Comparison of ENCODE assay signal across 10 cellular contexts in genomic region chr6:12266571-12266970, GRCh38. TPM values are rescaled to one million over a fixed set of nuclear protein-coding genes. Genes with fewer than 3 reads are reported as not detected.
DNase-seq lines count a peak whose midpoint lies in the region; ATAC-seq, FAIRE-seq and TF ChIP-seq lines count a peak whose summit lies in the region.
"Had no signal": no experiment of that assay in that cellular context is flagged by ENCODE, and none has a peak within 500 bp of the region (broad histone marks: within the 10 kb centered on the region; RNA-seq: fewer than 3 reads in every experiment).

No MANE protein-coding gene starts in this region.

- H3K36me3 ChIP-seq in GM12878 (ENCODE audit: control insufficient read depth in 2 of 2, insufficient read depth in 2 of 2, low read length in 1 of 2), result no peaks in the 10 kb centered on the region
- no peaks in the 10 kb centered on the region for H3K36me3 ChIP-seq in mesenchymal stem cell (ENCODE audit: control insufficient read depth in 1 of 2, insufficient read depth in 2 of 2, low read depth in 1 of 2, low read length in 2 of 2)

- H3K4me2 ChIP-seq in GM12878 (ENCODE audit: control insufficient read depth, insufficient read depth), result no peak overlapping the region
- H3K4me2 ChIP-seq in mesenchymal stem cell (ENCODE audit: low read length, poor library complexity, severe bottlenecking), result no peak overlapping the region

- no peak for TF ChIP-seq RAD21 in GM12878 (IDR thresholded peaks at IDR 0.05; ENCODE audit: insufficient read depth, low read depth, low read length)

- SMC1A ChIA-PET in GM12878 (lab: Charles Lee; ENCODE audit: uncharacterized antibody, unreplicated experiment), result interaction anchor here (0.9 kb wide), 1 partner anchor 24 kb away, joined by 3 read pairs; no protein-coding TSS in a partner anchor

- H3K27ac ChIP-seq in GM12878 (ENCODE audit: control insufficient read depth, insufficient read depth) (no peak overlapping the region), mesenchymal stem cell (ENCODE audit: low read length, poor library complexity, severe bottlenecking) (peak overlapping the region; percentile 22)

- no peak overlapping the region for H2BK15ac ChIP-seq in mesenchymal stem cell (ENCODE audit: low read depth, poor library complexity, severe bottlenecking)

- no peak for TF ChIP-seq EP300 in GM12878 (IDR thresholded peaks at IDR 0.05; ENCODE audit: borderline replicate concordance in 1 of 2, control insufficient read depth in 1 of 2, low read depth in 2 of 2, low read length in 2 of 2)

- intact Hi-C loops in GM12878 (cut with micrococcal nuclease; ENCODE audit: unreplicated experiment) (no loop called here), left colon (cut with DNase I, micrococcal nuclease) (no loop called here)

- CTCF ChIA-PET in GM12878 (lab: Yijun Ruan, JAX), result no interaction called here

- RAD21 ChIA-PET in GM12878 (lab: Charles Lee; ENCODE audit: unreplicated experiment), result no interaction called here

- no peaks in the 10 kb centered on the region for H3K27me3 ChIP-seq in GM12878 (replicated peaks in 1 of 2; ENCODE audit: control insufficient read depth in 2 of 2, insufficient read depth in 2 of 2, low read length in 1 of 2)
- H3K27me3 ChIP-seq in mesenchymal stem cell (ENCODE audit: control insufficient read depth in 1 of 2, insufficient read depth in 1 of 2, low read length in 2 of 2), result no peaks in the 10 kb centered on the region

- peak overlapping the region in 1 of 2 experiments; percentile 66 for H3K18ac ChIP-seq in mesenchymal stem cell (ENCODE audit: low read depth in 1 of 2, low read length in 2 of 2)

- no peaks in the 10 kb centered on the region for H4K20me1 ChIP-seq in GM12878 (ENCODE audit: control insufficient read depth, insufficient read depth)

- POLR2A ChIA-PET in GM12878 (lab: Charles Lee), result no interaction called here

- H2BK12ac ChIP-seq in mesenchymal stem cell (ENCODE audit: low read length in 2 of 2), result no peak overlapping the region

- no peaks in the 10 kb centered on the region for H3K79me1 ChIP-seq in mesenchymal stem cell (replicated peaks; ENCODE audit: low read length, poor library complexity, severe bottlenecking)

- TF ChIP-seq POLR2A in GM12878 (IDR thresholded peaks at IDR 0.05; ENCODE audit: low read depth, low read length), result no peak

- ATAC-seq in GM12878 (no peak), left colon (no peak)

- BruUV-seq in GM12878 (replicated peaks; lab: Mats Ljungman, UMichigan), result no TSS peak

- H3K79me2 ChIP-seq in GM12878 (ENCODE audit: control insufficient read depth, insufficient read depth, low read length), result no peaks in the 10 kb centered on the region

- peaks cover under 1% of the 10 kb centered on the region; the same call in 1 of the 2 replicates for H3K4me1 ChIP-seq in GM12878 (ENCODE audit: control insufficient read depth, insufficient read depth, low read length)
- H3K4me1 ChIP-seq in mesenchymal stem cell (ENCODE audit: control insufficient read depth, insufficient read depth, low read depth, low read length), result peaks cover 4% of the 10 kb centered on the region

- H3K4ac ChIP-seq in mesenchymal stem cell (ENCODE audit: low read depth in 1 of 2, low read length in 2 of 2), result no peak overlapping the region

- no peak overlapping the region for H3K23ac ChIP-seq in mesenchymal stem cell (ENCODE audit: low read length in 2 of 2)

- H2AK5ac ChIP-seq in mesenchymal stem cell (ENCODE audit: low read length, severe bottlenecking), result no peak overlapping the region

- no peak overlapping the region for H2BK120ac ChIP-seq in mesenchymal stem cell (ENCODE audit: low read depth, low read length)

- H3K9me3 ChIP-seq in GM12878 (replicated peaks; ENCODE audit: control insufficient read depth, insufficient read depth, low read length) (no peaks in the 10 kb centered on the region; the same call in 2 of the 3 replicates), mesenchymal stem cell (ENCODE audit: control insufficient read depth, low read length) (no peaks in the 10 kb centered on the region)

- FAIRE-seq in GM12878 (lab: Jason Lieb, UNC), result no peak

- H4K8ac ChIP-seq in mesenchymal stem cell (ENCODE audit: low read length), result no peak overlapping the region

- H3K9ac ChIP-seq in GM12878 (ENCODE audit: control insufficient read depth, insufficient read depth, low read length), result no peak overlapping the region
- H3K9ac ChIP-seq in mesenchymal stem cell (ENCODE audit: low read length), result no peak overlapping the region

- DNase-seq in GDM1 (lab: John Stamatoyannopoulos, UW) (peak; percentile 47), NOMO-1 (lab: John Stamatoyannopoulos, UW; ENCODE audit: unreplicated experiment in 2 of 2) (peak; percentile 78 to 87), GM12878 (ENCODE audit: low read depth, low spot score) (no peak), mesenchymal stem cell (peak; percentile 75), NCI-H2171 treated with DMSO at 0.1 percent for 48 hours (lab: John Stamatoyannopoulos, UW) (no peak), NCI-H748 treated with DMSO at 0.1 percent for 48 hours (lab: John Stamatoyannopoulos, UW) (no peak), nucleus accumbens (lab: John Stamatoyannopoulos, UW) (no peak), left colon (no peak)
- DNase-seq: activated naive CD8-positive, alpha-beta T cell treated with anti-CD3 and anti-CD28 coated beads, Interleukin-2, amount 10 ng/mL, durations not matched to agents 7 days and 5 days; CD4-positive, alpha-beta memory T cell had no signal

- in situ Hi-C loops in GM12878 (cut with MboI), result no loop called here

- no peak overlapping the region for H2AFZ ChIP-seq in GM12878 (ENCODE audit: control insufficient read depth, low read depth, low read length)
- H2AFZ ChIP-seq in mesenchymal stem cell (ENCODE audit: low read depth, low read length), result no peak overlapping the region

- no peak overlapping the region for H3K4me3 ChIP-seq in GM12878
- no peak overlapping the region for H3K4me3 ChIP-seq in mesenchymal stem cell (ENCODE audit: insufficient read depth in 1 of 2, low read depth in 1 of 2, low read length in 2 of 2)

- no peak for TF ChIP-seq CTCF in GM12878 (IDR thresholded peaks at IDR 0.05 in 2 of 3, conservative IDR thresholded peaks at IDR 0.05 in 1 of 3; ENCODE audit: control insufficient read depth in 2 of 3, extremely low read depth in 1 of 3, insufficient read depth in 1 of 3, low read depth in 3 of 3, low read length in 3 of 3)

- 0% methylated on average over 2 of the region's 2 CpGs for WGBS in GM12878 (ENCODE audit: insufficient coverage, insufficient replicate concordance, low lambda C conversion rate, missing lambda C conversion rate)
- 24% methylated on average over 2 of the region's 2 CpGs for WGBS in mesenchymal stem cell

- H4K91ac ChIP-seq in mesenchymal stem cell (ENCODE audit: low read length), result no peak overlapping the region

- no peak overlapping the region for H3K14ac ChIP-seq in mesenchymal stem cell (ENCODE audit: low read length in 2 of 2)

- H2BK5ac ChIP-seq in mesenchymal stem cell (ENCODE audit: low read depth, low read length, poor library complexity, severe bottlenecking), result no peak overlapping the region

TF ChIP-seq in GM12878, 131 proteins besides CTCF, POLR2A, EP300 and RAD21:
- TF ChIP-seq RUNX3 (IDR thresholded peaks at IDR 0.05; ENCODE audit: low read length) (peak; percentile 37; the same call in 1 of the 2 replicates), PRDM15 (CRISPR knock-in tag; IDR thresholded peaks at IDR 0.05) (no peak), ZNF24 (IDR thresholded peaks at IDR 0.05) (no peak), JUNB (IDR thresholded peaks at IDR 0.05) (no peak), ZNF274 (IDR thresholded peaks at IDR 0.05; ENCODE audit: insufficient read depth, insufficient read length) (no peak)

RNA-seq across cellular contexts. Expression of gene EDN1, which starts 23.6 kb away (rescaled TPM):
- 2.9 and 3.6 TPM in 2 replicates for total RNA-seq in GM12878 (2013; cell fraction: nucleolus; rRNA removed)
- total RNA-seq in GM12878 (2014; rRNA removed) (2.3 and 3.7 TPM in 2 replicates), GM12878 (2014; rRNA removed; fragmentation: Illumina TruSeq; extraction: Trizol) (4.1 and 4.2 TPM in 2 replicates), GM12878 (2021) (3.0 and 3.5 TPM in 2 replicates), left colon (10 to 100 TPM; 16.8 to 24.8 TPM)
- polyA plus RNA-seq in GM12878 (2011; ENCODE audit: low read depth), result 0.96 TPM
- polyA plus RNA-seq in GM12878 (2011; rRNA removed) (6.6 and 9.6 TPM in 2 replicates), GM12878 (2014; fragmentation: Illumina TruSeq; extraction: Trizol) (4.9 and 5.3 TPM in 2 replicates), GM12878 (2014; fragmentation: Nextera tagmentation; extraction: Ambion mirVana) (1 to 10 TPM; 2.0 to 2.5 TPM), GM12878 (2014; rRNA removed) (2.5 and 2.6 TPM in 2 replicates), GM12878 (2016; fragmentation: Nextera tagmentation; extraction: Ambion mirVana) (1 to 10 TPM; 2.9 to 3.4 TPM)
- polyA plus RNA-seq in GM12878 (2011; cell fraction: cytosol; rRNA removed), result 4.1 and 5.9 TPM in 2 replicates
- polyA plus RNA-seq in GM12878 (2011; cell fraction: nucleus; rRNA removed), result 9.2 and 10.0 TPM in 2 replicates
- polyA plus RNA-seq in GM12878 (2012), result 1.3 and 1.5 TPM in 2 replicates
- 4.6 and 6.6 TPM in 2 replicates for polyA minus RNA-seq in GM12878 (2011; rRNA and poly(A)+ RNA removed)
- polyA minus RNA-seq in GM12878 (2011; cell fraction: cytosol; rRNA and poly(A)+ RNA removed), result 2.3 and 4.1 TPM in 2 replicates
- polyA minus RNA-seq in GM12878 (2011; cell fraction: nucleus; rRNA and poly(A)+ RNA removed), result 3.9 and 5.5 TPM in 2 replicates
- 3.7 TPM for polyA plus RNA-seq in mesenchymal stem cell (2013, experiment 1 of 2)
- polyA plus RNA-seq in mesenchymal stem cell (2013, experiment 2 of 2), result 3.2 TPM
- polyA plus RNA-seq: CD4-positive, alpha-beta memory T cell had no signal

Comparison
In these comparisons a context has a peak if more than half of its experiments do, and no peak if none do; other contexts are left out.
1. DNase-seq: peak in GDM1 (single experiment), NOMO-1 (2 of 2) and mesenchymal stem cell (single experiment); none in GM12878 (single experiment), NCI-H2171 treated with DMSO at 0.1 percent for 48 hours (single experiment), NCI-H748 treated with DMSO at 0.1 percent for 48 hours (single experiment), nucleus accumbens (0 of 56) and left colon (0 of 2).